1 cellular context compared by ENCODE assay signal in genomic region chr3:37899711-37900306, GRCh38.
TF ChIP-seq lines count a peak whose summit lies in the region.

No MANE protein-coding gene starts in this region.

TF ChIP-seq in K562, 482 proteins besides CTCF, POLR2A, EP300 and RAD21 (continued from another document and continues in another):
- TF ChIP-seq, protein P1, sequence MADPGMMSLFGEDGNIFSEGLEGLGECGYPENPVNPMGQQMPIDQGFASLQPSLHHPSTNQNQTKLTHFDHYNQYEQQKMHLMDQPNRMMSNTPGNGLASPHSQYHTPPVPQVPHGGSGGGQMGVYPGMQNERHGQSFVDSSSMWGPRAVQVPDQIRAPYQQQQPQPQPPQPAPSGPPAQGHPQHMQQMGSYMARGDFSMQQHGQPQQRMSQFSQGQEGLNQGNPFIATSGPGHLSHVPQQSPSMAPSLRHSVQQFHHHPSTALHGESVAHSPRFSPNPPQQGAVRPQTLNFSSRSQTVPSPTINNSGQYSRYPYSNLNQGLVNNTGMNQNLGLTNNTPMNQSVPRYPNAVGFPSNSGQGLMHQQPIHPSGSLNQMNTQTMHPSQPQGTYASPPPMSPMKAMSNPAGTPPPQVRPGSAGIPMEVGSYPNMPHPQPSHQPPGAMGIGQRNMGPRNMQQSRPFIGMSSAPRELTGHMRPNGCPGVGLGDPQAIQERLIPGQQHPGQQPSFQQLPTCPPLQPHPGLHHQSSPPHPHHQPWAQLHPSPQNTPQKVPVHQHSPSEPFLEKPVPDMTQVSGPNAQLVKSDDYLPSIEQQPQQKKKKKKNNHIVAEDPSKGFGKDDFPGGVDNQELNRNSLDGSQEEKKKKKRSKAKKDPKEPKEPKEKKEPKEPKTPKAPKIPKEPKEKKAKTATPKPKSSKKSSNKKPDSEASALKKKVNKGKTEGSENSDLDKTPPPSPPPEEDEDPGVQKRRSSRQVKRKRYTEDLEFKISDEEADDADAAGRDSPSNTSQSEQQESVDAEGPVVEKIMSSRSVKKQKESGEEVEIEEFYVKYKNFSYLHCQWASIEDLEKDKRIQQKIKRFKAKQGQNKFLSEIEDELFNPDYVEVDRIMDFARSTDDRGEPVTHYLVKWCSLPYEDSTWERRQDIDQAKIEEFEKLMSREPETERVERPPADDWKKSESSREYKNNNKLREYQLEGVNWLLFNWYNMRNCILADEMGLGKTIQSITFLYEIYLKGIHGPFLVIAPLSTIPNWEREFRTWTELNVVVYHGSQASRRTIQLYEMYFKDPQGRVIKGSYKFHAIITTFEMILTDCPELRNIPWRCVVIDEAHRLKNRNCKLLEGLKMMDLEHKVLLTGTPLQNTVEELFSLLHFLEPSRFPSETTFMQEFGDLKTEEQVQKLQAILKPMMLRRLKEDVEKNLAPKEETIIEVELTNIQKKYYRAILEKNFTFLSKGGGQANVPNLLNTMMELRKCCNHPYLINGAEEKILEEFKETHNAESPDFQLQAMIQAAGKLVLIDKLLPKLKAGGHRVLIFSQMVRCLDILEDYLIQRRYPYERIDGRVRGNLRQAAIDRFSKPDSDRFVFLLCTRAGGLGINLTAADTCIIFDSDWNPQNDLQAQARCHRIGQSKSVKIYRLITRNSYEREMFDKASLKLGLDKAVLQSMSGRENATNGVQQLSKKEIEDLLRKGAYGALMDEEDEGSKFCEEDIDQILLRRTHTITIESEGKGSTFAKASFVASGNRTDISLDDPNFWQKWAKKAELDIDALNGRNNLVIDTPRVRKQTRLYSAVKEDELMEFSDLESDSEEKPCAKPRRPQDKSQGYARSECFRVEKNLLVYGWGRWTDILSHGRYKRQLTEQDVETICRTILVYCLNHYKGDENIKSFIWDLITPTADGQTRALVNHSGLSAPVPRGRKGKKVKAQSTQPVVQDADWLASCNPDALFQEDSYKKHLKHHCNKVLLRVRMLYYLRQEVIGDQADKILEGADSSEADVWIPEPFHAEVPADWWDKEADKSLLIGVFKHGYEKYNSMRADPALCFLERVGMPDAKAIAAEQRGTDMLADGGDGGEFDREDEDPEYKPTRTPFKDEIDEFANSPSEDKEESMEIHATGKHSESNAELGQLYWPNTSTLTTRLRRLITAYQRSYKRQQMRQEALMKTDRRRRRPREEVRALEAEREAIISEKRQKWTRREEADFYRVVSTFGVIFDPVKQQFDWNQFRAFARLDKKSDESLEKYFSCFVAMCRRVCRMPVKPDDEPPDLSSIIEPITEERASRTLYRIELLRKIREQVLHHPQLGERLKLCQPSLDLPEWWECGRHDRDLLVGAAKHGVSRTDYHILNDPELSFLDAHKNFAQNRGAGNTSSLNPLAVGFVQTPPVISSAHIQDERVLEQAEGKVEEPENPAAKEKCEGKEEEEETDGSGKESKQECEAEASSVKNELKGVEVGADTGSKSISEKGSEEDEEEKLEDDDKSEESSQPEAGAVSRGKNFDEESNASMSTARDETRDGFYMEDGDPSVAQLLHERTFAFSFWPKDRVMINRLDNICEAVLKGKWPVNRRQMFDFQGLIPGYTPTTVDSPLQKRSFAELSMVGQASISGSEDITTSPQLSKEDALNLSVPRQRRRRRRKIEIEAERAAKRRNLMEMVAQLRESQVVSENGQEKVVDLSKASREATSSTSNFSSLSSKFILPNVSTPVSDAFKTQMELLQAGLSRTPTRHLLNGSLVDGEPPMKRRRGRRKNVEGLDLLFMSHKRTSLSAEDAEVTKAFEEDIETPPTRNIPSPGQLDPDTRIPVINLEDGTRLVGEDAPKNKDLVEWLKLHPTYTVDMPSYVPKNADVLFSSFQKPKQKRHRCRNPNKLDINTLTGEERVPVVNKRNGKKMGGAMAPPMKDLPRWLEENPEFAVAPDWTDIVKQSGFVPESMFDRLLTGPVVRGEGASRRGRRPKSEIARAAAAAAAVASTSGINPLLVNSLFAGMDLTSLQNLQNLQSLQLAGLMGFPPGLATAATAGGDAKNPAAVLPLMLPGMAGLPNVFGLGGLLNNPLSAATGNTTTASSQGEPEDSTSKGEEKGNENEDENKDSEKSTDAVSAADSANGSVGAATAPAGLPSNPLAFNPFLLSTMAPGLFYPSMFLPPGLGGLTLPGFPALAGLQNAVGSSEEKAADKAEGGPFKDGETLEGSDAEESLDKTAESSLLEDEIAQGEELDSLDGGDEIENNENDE (IDR thresholded peaks at IDR 0.05; ENCODE audit: low read depth, low read length) = no peak
- TF ChIP-seq SRSF7 (optimal IDR thresholded peaks at IDR 0.05; ENCODE audit: low read depth, low read length) (no peak), CHCHD3 (CRISPR knock-in tag; IDR thresholded peaks at IDR 0.05) (no peak), TCF3 (CRISPR knock-in tag; IDR thresholded peaks at IDR 0.05) (peak; percentile 94), ZFP1 (CRISPR knock-in tag; IDR thresholded peaks at IDR 0.05) (no peak), GABPA (tag; conservative IDR thresholded peaks at IDR 0.05; ENCODE audit: low read depth) (no peak), RBM15 (IDR thresholded peaks at IDR 0.05; ENCODE audit: insufficient read depth, low read length) (no peak), ZNF408 (CRISPR knock-in tag; IDR thresholded peaks at IDR 0.05; ENCODE audit: low read depth) (no peak), RBM39 (optimal IDR thresholded peaks at IDR 0.05; ENCODE audit: low read depth, low read length) (no peak), SP2 (IDR thresholded peaks at IDR 0.05; ENCODE audit: extremely low read depth, low read depth, low read length, poor library complexity, severe bottlenecking) (no peak), BRD9 (IDR thresholded peaks at IDR 0.05; ENCODE audit: low read depth, partially characterized antibody) (no peak), ZNF24 (IDR thresholded peaks at IDR 0.05) (no peak), MEIS2 (IDR thresholded peaks at IDR 0.05; ENCODE audit: partially characterized antibody) (peak; percentile 77), SRF (CRISPR knock-in tag; IDR thresholded peaks at IDR 0.05) (no peak), TCFL5 (CRISPR knock-in tag; conservative IDR thresholded peaks at IDR 0.05) (no peak), E2F6 (IDR thresholded peaks at IDR 0.05; ENCODE audit: borderline replicate concordance in 1 of 2, extremely low read depth in 1 of 2, insufficient read depth in 1 of 2, insufficient read length in 1 of 2, low read depth in 1 of 2, low read length in 1 of 2, poor library complexity in 1 of 2, severe bottlenecking in 1 of 2) (no peak), ZBTB17 (CRISPR knock-in tag; IDR thresholded peaks at IDR 0.05) (no peak), STAT6 (CRISPR knock-in tag; IDR thresholded peaks at IDR 0.05) (no peak), ZNF780A (CRISPR knock-in tag; IDR thresholded peaks at IDR 0.05) (no peak), NFE2L1 (tag; IDR thresholded peaks at IDR 0.05; ENCODE audit: borderline replicate concordance, low read depth) (no peak), USF2 (CRISPR knock-in tag; IDR thresholded peaks at IDR 0.05) (no peak), STAT5B (CRISPR knock-in tag; IDR thresholded peaks at IDR 0.05) (no peak), WHSC1 (IDR thresholded peaks at IDR 0.05; ENCODE audit: low read length) (no peak)
- TF ChIP-seq, protein P2, sequence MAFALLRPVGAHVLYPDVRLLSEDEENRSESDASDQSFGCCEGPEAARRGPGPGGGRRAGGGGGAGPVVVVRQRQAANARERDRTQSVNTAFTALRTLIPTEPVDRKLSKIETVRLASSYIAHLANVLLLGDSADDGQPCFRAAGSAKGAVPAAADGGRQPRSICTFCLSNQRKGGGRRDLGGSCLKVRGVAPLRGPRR (CRISPR knock-in tag; IDR thresholded peaks at IDR 0.05) = no peak
- TF ChIP-seq, protein P3, sequence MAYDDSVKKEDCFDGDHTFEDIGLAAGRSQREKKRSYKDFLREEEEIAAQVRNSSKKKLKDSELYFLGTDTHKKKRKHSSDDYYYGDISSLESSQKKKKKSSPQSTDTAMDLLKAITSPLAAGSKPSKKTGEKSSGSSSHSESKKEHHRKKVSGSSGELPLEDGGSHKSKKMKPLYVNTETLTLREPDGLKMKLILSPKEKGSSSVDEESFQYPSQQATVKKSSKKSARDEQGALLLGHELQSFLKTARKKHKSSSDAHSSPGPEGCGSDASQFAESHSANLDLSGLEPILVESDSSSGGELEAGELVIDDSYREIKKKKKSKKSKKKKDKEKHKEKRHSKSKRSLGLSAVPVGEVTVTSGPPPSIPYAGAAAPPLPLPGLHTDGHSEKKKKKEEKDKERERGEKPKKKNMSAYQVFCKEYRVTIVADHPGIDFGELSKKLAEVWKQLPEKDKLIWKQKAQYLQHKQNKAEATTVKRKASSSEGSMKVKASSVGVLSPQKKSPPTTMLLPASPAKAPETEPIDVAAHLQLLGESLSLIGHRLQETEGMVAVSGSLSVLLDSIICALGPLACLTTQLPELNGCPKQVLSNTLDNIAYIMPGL (CRISPR knock-in tag; IDR thresholded peaks at IDR 0.05) = no peak
- TF ChIP-seq, protein P4, sequence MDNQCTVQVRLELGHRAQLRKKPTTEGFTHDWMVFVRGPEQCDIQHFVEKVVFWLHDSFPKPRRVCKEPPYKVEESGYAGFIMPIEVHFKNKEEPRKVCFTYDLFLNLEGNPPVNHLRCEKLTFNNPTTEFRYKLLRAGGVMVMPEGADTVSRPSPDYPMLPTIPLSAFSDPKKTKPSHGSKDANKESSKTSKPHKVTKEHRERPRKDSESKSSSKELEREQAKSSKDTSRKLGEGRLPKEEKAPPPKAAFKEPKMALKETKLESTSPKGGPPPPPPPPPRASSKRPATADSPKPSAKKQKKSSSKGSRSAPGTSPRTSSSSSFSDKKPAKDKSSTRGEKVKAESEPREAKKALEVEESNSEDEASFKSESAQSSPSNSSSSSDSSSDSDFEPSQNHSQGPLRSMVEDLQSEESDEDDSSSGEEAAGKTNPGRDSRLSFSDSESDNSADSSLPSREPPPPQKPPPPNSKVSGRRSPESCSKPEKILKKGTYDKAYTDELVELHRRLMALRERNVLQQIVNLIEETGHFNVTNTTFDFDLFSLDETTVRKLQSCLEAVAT (IDR thresholded peaks at IDR 0.05) = no peak
- TF ChIP-seq, protein P5, sequence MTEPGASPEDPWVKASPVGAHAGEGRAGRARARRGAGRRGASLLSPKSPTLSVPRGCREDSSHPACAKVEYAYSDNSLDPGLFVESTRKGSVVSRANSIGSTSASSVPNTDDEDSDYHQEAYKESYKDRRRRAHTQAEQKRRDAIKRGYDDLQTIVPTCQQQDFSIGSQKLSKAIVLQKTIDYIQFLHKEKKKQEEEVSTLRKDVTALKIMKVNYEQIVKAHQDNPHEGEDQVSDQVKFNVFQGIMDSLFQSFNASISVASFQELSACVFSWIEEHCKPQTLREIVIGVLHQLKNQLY (CRISPR knock-in tag; conservative IDR thresholded peaks at IDR 0.05) = no peak
- TF ChIP-seq, protein P6, sequence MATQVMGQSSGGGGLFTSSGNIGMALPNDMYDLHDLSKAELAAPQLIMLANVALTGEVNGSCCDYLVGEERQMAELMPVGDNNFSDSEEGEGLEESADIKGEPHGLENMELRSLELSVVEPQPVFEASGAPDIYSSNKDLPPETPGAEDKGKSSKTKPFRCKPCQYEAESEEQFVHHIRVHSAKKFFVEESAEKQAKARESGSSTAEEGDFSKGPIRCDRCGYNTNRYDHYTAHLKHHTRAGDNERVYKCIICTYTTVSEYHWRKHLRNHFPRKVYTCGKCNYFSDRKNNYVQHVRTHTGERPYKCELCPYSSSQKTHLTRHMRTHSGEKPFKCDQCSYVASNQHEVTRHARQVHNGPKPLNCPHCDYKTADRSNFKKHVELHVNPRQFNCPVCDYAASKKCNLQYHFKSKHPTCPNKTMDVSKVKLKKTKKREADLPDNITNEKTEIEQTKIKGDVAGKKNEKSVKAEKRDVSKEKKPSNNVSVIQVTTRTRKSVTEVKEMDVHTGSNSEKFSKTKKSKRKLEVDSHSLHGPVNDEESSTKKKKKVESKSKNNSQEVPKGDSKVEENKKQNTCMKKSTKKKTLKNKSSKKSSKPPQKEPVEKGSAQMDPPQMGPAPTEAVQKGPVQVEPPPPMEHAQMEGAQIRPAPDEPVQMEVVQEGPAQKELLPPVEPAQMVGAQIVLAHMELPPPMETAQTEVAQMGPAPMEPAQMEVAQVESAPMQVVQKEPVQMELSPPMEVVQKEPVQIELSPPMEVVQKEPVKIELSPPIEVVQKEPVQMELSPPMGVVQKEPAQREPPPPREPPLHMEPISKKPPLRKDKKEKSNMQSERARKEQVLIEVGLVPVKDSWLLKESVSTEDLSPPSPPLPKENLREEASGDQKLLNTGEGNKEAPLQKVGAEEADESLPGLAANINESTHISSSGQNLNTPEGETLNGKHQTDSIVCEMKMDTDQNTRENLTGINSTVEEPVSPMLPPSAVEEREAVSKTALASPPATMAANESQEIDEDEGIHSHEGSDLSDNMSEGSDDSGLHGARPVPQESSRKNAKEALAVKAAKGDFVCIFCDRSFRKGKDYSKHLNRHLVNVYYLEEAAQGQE (CRISPR knock-in tag; IDR thresholded peaks at IDR 0.05; ENCODE audit: low read depth) = no peak
- TF ChIP-seq, protein P7, sequence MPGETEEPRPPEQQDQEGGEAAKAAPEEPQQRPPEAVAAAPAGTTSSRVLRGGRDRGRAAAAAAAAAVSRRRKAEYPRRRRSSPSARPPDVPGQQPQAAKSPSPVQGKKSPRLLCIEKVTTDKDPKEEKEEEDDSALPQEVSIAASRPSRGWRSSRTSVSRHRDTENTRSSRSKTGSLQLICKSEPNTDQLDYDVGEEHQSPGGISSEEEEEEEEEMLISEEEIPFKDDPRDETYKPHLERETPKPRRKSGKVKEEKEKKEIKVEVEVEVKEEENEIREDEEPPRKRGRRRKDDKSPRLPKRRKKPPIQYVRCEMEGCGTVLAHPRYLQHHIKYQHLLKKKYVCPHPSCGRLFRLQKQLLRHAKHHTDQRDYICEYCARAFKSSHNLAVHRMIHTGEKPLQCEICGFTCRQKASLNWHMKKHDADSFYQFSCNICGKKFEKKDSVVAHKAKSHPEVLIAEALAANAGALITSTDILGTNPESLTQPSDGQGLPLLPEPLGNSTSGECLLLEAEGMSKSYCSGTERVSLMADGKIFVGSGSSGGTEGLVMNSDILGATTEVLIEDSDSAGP (CRISPR knock-in tag; IDR thresholded peaks at IDR 0.05) = no peak
